ENCODE assay signal across 18 cellular contexts in genomic region chr11:113683481-113684046, GRCh38. TPM values are rescaled to one million over a fixed set of nuclear protein-coding genes. Genes with fewer than 3 reads are reported as not detected.
DNase-seq lines count a peak whose midpoint lies in the region; ATAC-seq and TF ChIP-seq lines count a peak whose summit lies in the region.
"Had no signal": no experiment of that assay in that cellular context is flagged by ENCODE, and none has a peak within 500 bp of the region (broad histone marks: within the 10 kb centered on the region; RNA-seq: fewer than 3 reads in every experiment).

No MANE protein-coding gene starts in this region.

- H3K4me3 ChIP-seq in Panc1 (ENCODE audit: low read depth in 2 of 2, low read length in 2 of 2), result no peak overlapping the region
- no peak overlapping the region for H3K4me3 ChIP-seq in fibroblast of the aortic adventitia (ENCODE audit: low read depth, low read length)
- H3K4me3 ChIP-seq in mucosa of descending colon, result no peak overlapping the region

- in situ Hi-C loops in Panc1 (cut with HindIII; ENCODE audit: low pct_unique_long_range_greater_than_20kb, low sequenced_read_pairs), result no loop called here

- no peaks in the 10 kb centered on the region for H3K36me3 ChIP-seq in Panc1 (ENCODE audit: control insufficient read depth, insufficient read depth, low read length)
- no peaks in the 10 kb centered on the region for H3K36me3 ChIP-seq in mucosa of descending colon (ENCODE audit: low read depth)

- no peaks in the 10 kb centered on the region for H3K9me3 Mint-ChIP-seq in stimulated activated effector memory CD8-positive, alpha-beta T cell treated with anti-CD3 and anti-CD28 coated beads, Interleukin-12 subunit alpha, Interleukin-12 subunit beta, amount 100 ng/mL, for 72 hours
- H3K9me3 Mint-ChIP-seq in activated CD4-positive, alpha-beta memory T cell treated with anti-CD3 and anti-CD28 coated beads for 36 hours, result no peaks in the 10 kb centered on the region
- no peaks in the 10 kb centered on the region for H3K9me3 Mint-ChIP-seq in stimulated activated naive CD8-positive, alpha-beta T cell treated with anti-CD3 and anti-CD28 coated beads, Interleukin-15, amount 100 ng/mL, for 72 hours
- H3K9me3 Mint-ChIP-seq: CD4-positive, alpha-beta memory T cell had no signal

- no peak for ATAC-seq in Panc1
- peak; percentile 78 for ATAC-seq in mucosa of descending colon
- no peak for ATAC-seq in stimulated activated effector memory CD8-positive, alpha-beta T cell treated with anti-CD3 and anti-CD28 coated beads, Interleukin-12 subunit alpha, Interleukin-12 subunit beta, amount 100 ng/mL, for 72 hours
- ATAC-seq in stimulated activated naive CD8-positive, alpha-beta T cell treated with anti-CD3 and anti-CD28 coated beads, Interleukin-15, amount 100 ng/mL, for 72 hours, result no peak

- CTCF ChIA-PET in Panc1 (lab: Charles Lee), result no interaction called here
- CTCF ChIA-PET in activated CD4-positive, alpha-beta memory T cell treated with anti-CD3 and anti-CD28 coated beads for 36 hours (lab: Charles Lee), result no interaction called here

- H3K27ac Mint-ChIP-seq in stimulated activated effector memory CD8-positive, alpha-beta T cell treated with anti-CD3 and anti-CD28 coated beads, Interleukin-12 subunit alpha, Interleukin-12 subunit beta, amount 100 ng/mL, for 72 hours, result peak overlapping the region; percentile 23
- no peak overlapping the region for H3K27ac Mint-ChIP-seq in activated CD4-positive, alpha-beta memory T cell treated with anti-CD3 and anti-CD28 coated beads for 36 hours
- H3K27ac Mint-ChIP-seq in stimulated activated naive CD8-positive, alpha-beta T cell treated with anti-CD3 and anti-CD28 coated beads, Interleukin-15, amount 100 ng/mL, for 72 hours, result no peak overlapping the region
- H3K27ac Mint-ChIP-seq: CD4-positive, alpha-beta memory T cell had no signal

- DNase-seq in Panc1 (ENCODE audit: low read depth, low spot score) (no peak), fibroblast of the aortic adventitia (ENCODE audit: low read depth) (peak; percentile 58), mucosa of descending colon (no peak), H4 (ENCODE audit: low spot score) (no peak), HUDEP-2 (lab: John Stamatoyannopoulos, UW; ENCODE audit: unreplicated experiment in 76 of 76) (no peak)
- no peak for DNase-seq in stimulated activated effector memory CD8-positive, alpha-beta T cell treated with anti-CD3 and anti-CD28 coated beads, Interleukin-12 subunit alpha, Interleukin-12 subunit beta, amount 100 ng/mL, for 72 hours (ENCODE audit: low spot score in 2 of 2)
- DNase-seq in activated CD4-positive, alpha-beta memory T cell treated with anti-CD3 and anti-CD28 coated beads for 36 hours, result no peak
- DNase-seq in stimulated activated naive CD8-positive, alpha-beta T cell treated with anti-CD3 and anti-CD28 coated beads, Interleukin-15, amount 100 ng/mL, for 72 hours, result no peak
- DNase-seq: C1 segment of cervical spinal cord; CD4-positive, alpha-beta memory T cell; COR-L47; DMS153; DMS79; EL; GDM1; GOT3; H7; HCEC 1CT had no signal

- POLR2A ChIA-PET in Panc1 (lab: Charles Lee), result no interaction called here
- POLR2A ChIA-PET in activated CD4-positive, alpha-beta memory T cell treated with anti-CD3 and anti-CD28 coated beads for 36 hours (lab: Charles Lee), result no interaction called here

- no peaks in the 10 kb centered on the region for H3K36me3 Mint-ChIP-seq in stimulated activated effector memory CD8-positive, alpha-beta T cell treated with anti-CD3 and anti-CD28 coated beads, Interleukin-12 subunit alpha, Interleukin-12 subunit beta, amount 100 ng/mL, for 72 hours
- H3K36me3 Mint-ChIP-seq in activated CD4-positive, alpha-beta memory T cell treated with anti-CD3 and anti-CD28 coated beads for 36 hours, result no peaks in the 10 kb centered on the region
- H3K36me3 Mint-ChIP-seq: CD4-positive, alpha-beta memory T cell had no signal

- H3K4me1 ChIP-seq in Panc1 (ENCODE audit: control insufficient read depth, insufficient read depth, low read length) (peaks cover 8% of the 10 kb centered on the region; the same call in 1 of the 2 replicates), mucosa of descending colon (ENCODE audit: low read depth) (peaks cover 5% of the 10 kb centered on the region)

- intact Hi-C loops in Panc1 (cut with micrococcal nuclease; ENCODE audit: unreplicated experiment), result no loop called here
- intact Hi-C loops in mucosa of descending colon (cut with DNase I, micrococcal nuclease), result no loop called here
- intact Hi-C loops in activated CD4-positive, alpha-beta memory T cell treated with anti-CD3 and anti-CD28 coated beads for 36 hours (cut with micrococcal nuclease), result loop anchor here (10.0 kb wide), 1 partner anchor 119 kb away; no protein-coding TSS in a partner anchor

- H3K9me3 ChIP-seq in Panc1 (ENCODE audit: control insufficient read depth, insufficient read depth, low read depth, low read length), result no peaks in the 10 kb centered on the region
- no peaks in the 10 kb centered on the region for H3K9me3 ChIP-seq in mucosa of descending colon

- H3K27me3 ChIP-seq in Panc1 (ENCODE audit: control insufficient read depth, insufficient read depth, low read length), result no peaks in the 10 kb centered on the region

- no TSS peak for BruUV-seq in Panc1 (replicated peaks; lab: Mats Ljungman, UMichigan)

- peaks cover 9% of the 10 kb centered on the region for H3K4me1 Mint-ChIP-seq in stimulated activated effector memory CD8-positive, alpha-beta T cell treated with anti-CD3 and anti-CD28 coated beads, Interleukin-12 subunit alpha, Interleukin-12 subunit beta, amount 100 ng/mL, for 72 hours
- peaks cover 5% of the 10 kb centered on the region for H3K4me1 Mint-ChIP-seq in activated CD4-positive, alpha-beta memory T cell treated with anti-CD3 and anti-CD28 coated beads for 36 hours (ENCODE audit: low read depth)
- no peaks in the 10 kb centered on the region for H3K4me1 Mint-ChIP-seq in stimulated activated naive CD8-positive, alpha-beta T cell treated with anti-CD3 and anti-CD28 coated beads, Interleukin-15, amount 100 ng/mL, for 72 hours
- H3K4me1 Mint-ChIP-seq: CD4-positive, alpha-beta memory T cell had no signal

- TF ChIP-seq CTCF in Panc1 (IDR thresholded peaks at IDR 0.05) (no peak), fibroblast of the aortic adventitia (IDR thresholded peaks at IDR 0.05; ENCODE audit: insufficient read depth, low read length) (no peak), mucosa of descending colon (IDR thresholded peaks at IDR 0.05) (no peak)

- H3K27ac ChIP-seq in Panc1 (ENCODE audit: low read length), result 0 out of 2 replicates have a peak overlapping the region, but pooled peaks have one; percentile 30

- no peak overlapping the region for H3K4me3 Mint-ChIP-seq in stimulated activated effector memory CD8-positive, alpha-beta T cell treated with anti-CD3 and anti-CD28 coated beads, Interleukin-12 subunit alpha, Interleukin-12 subunit beta, amount 100 ng/mL, for 72 hours
- H3K4me3 Mint-ChIP-seq in activated CD4-positive, alpha-beta memory T cell treated with anti-CD3 and anti-CD28 coated beads for 36 hours, result no peak overlapping the region
- no peak overlapping the region for H3K4me3 Mint-ChIP-seq in stimulated activated naive CD8-positive, alpha-beta T cell treated with anti-CD3 and anti-CD28 coated beads, Interleukin-15, amount 100 ng/mL, for 72 hours
- H3K4me3 Mint-ChIP-seq: CD4-positive, alpha-beta memory T cell had no signal

- no peaks in the 10 kb centered on the region for H3K27me3 Mint-ChIP-seq in activated CD4-positive, alpha-beta memory T cell treated with anti-CD3 and anti-CD28 coated beads for 36 hours
- peaks cover 14% of the 10 kb centered on the region for H3K27me3 Mint-ChIP-seq in stimulated activated naive CD8-positive, alpha-beta T cell treated with anti-CD3 and anti-CD28 coated beads, Interleukin-15, amount 100 ng/mL, for 72 hours

RNA-seq across cellular contexts. Expression of gene TMPRSS5, which starts 22.5 kb away (rescaled TPM):
- total RNA-seq in Panc1 (2021; ENCODE audit: unreplicated experiment) (0.85 TPM), fibroblast of the aortic adventitia (ENCODE audit: low replicate concordance) (0.09 TPM in 1 of 2 replicates, not detected in the other), mucosa of descending colon (1 to 10 TPM in 1 of 3 donors, under 1 TPM in 2; 0.70 to 1.6 (median 0.81) TPM)
- polyA plus RNA-seq in Panc1 (2012; ENCODE audit: insufficient read length), result 0.82 TPM
- 1 to 10 TPM; 1.1 to 1.9 TPM for total RNA-seq in activated CD4-positive, alpha-beta memory T cell treated with anti-CD3 and anti-CD28 coated beads for 36 hours
- 0.14 TPM in 1 of 2 replicates, not detected in the other for total RNA-seq in H4 (2014; rRNA removed; shearing (Covaris generic))
- polyA plus RNA-seq: CD4-positive, alpha-beta memory T cell had no signal
